In genomic region chr6:116476021-116476678, GRCh38 we compare ENCODE assay signal across 8 cellular contexts. TPM values are rescaled to one million over a fixed set of nuclear protein-coding genes. Genes with fewer than 3 reads are reported as not detected.
DNase-seq lines count a peak whose midpoint lies in the region; ATAC-seq and TF ChIP-seq lines count a peak whose summit lies in the region.

No MANE protein-coding gene starts in this region.

- H3K27ac Mint-ChIP-seq in effector memory CD8-positive, alpha-beta T cell = peak overlapping the region; percentile 89 to 90
- H3K27ac Mint-ChIP-seq in mesothelial cell of epicardium = no peak overlapping the region

- H3K4me1 Mint-ChIP-seq in effector memory CD8-positive, alpha-beta T cell (ENCODE audit: low read depth in 2 of 2) = peaks cover 20 to 27% of the 10 kb centered on the region in 2 donors
- peaks cover 31% of the 10 kb centered on the region for H3K4me1 Mint-ChIP-seq in mesothelial cell of epicardium

- H3K4me3 Mint-ChIP-seq in effector memory CD8-positive, alpha-beta T cell = peak overlapping the region; percentile 77 to 79
- no peak overlapping the region for H3K4me3 Mint-ChIP-seq in mesothelial cell of epicardium

- no peak overlapping the region for H3K4me3 ChIP-seq in Jurkat, Clone E6-1 (ENCODE audit: low read length)

- no peaks in the 10 kb centered on the region for H3K36me3 Mint-ChIP-seq in effector memory CD8-positive, alpha-beta T cell (ENCODE audit: insufficient read depth)
- H3K36me3 Mint-ChIP-seq in mesothelial cell of epicardium = no peaks in the 10 kb centered on the region

- DNase-seq in Jurkat, Clone E6-1 (ENCODE audit: low read depth, low spot score) = peak; percentile 60
- DNase-seq in effector memory CD8-positive, alpha-beta T cell = peak in 2 of 3 experiments; percentile 5 to 11
- DNase-seq in NCI-H446 (lab: John Stamatoyannopoulos, UW) (no peak), mesothelial cell of epicardium (ENCODE audit: low spot score in 2 of 2, unreplicated experiment in 2 of 2) (no peak), islet precursor cell (no peak)
- no peak for DNase-seq in activated CD4-positive, alpha-beta T cell treated with anti-CD3 and anti-CD28 coated beads, Interleukin-2, amount 50 U/mL, for 1 hour

- TF ChIP-seq CTCF in mesothelial cell of epicardium (IDR thresholded peaks at IDR 0.05; ENCODE audit: unreplicated experiment) = no peak

- H3K27me3 Mint-ChIP-seq in effector memory CD8-positive, alpha-beta T cell = no peaks in the 10 kb centered on the region
- no peaks in the 10 kb centered on the region for H3K27me3 Mint-ChIP-seq in mesothelial cell of epicardium (ENCODE audit: low read depth)

- H3K9me3 Mint-ChIP-seq in effector memory CD8-positive, alpha-beta T cell = no peaks in the 10 kb centered on the region
- H3K9me3 Mint-ChIP-seq in mesothelial cell of epicardium = peaks cover 8% of the 10 kb centered on the region

- ATAC-seq in GM18508 (IDR thresholded peaks at IDR 0.05; ENCODE audit: insufficient read depth, unreplicated experiment) (peak; percentile 99), GM21723 (IDR thresholded peaks at IDR 0.05; ENCODE audit: unreplicated experiment) (peak; percentile 100)
- peak; percentile 97 for ATAC-seq in effector memory CD8-positive, alpha-beta T cell (replicated peaks)

RNA-seq across cellular contexts. Expression of gene CALHM6, which starts 15.0 kb away (rescaled TPM):
- polyA plus RNA-seq in Jurkat, Clone E6-1 (2012; ENCODE audit: insufficient read depth, insufficient read length) = not detected
- 2.2 to 2.4 TPM (median 2.4 TPM) in 3 replicates for total RNA-seq in mesothelial cell of epicardium

RNA-seq across cellular contexts. Expression of gene CALHM5, which starts 35.3 kb away (rescaled TPM):
- polyA plus RNA-seq in Jurkat, Clone E6-1 (2012; ENCODE audit: insufficient read depth, insufficient read length) = not detected
- total RNA-seq in mesothelial cell of epicardium = 1.4 to 1.7 TPM (median 1.6 TPM) in 3 replicates

Comparison
In these comparisons a context has a peak if more than half of its experiments do, and no peak if none do; other contexts are left out.
1. DNase-seq: peak in Jurkat, Clone E6-1 (single experiment) and effector memory CD8-positive, alpha-beta T cell (2 of 3); none in NCI-H446 (0 of 2), mesothelial cell of epicardium (0 of 2), islet precursor cell (single experiment) and activated CD4-positive, alpha-beta T cell treated with anti-CD3 and anti-CD28 coated beads, Interleukin-2, amount 50 U/mL, for 1 hour (single experiment).
2. Peak in every context shown above with its lines, with median percentiles within 50 percentile points of each other: ATAC-seq.